1 cellular context compared by ENCODE assay signal in genomic region chr2:86860573-86860972, GRCh38. TPM values are rescaled to one million over a fixed set of nuclear protein-coding genes. Genes with fewer than 3 reads are reported as not detected.
"Had no signal": no experiment of that assay in that cellular context is flagged by ENCODE, and none has a peak within 500 bp of the region (broad histone marks: within the 10 kb centered on the region; RNA-seq: fewer than 3 reads in every experiment).

No MANE protein-coding gene starts in this region.

RNA-seq across cellular contexts. Expression of gene CD8B, which starts 1.1 kb away (rescaled TPM):
- total RNA-seq: bronchial epithelial cell had no signal
